10 cellular contexts compared by ENCODE assay signal in the genomic region with DNA sequence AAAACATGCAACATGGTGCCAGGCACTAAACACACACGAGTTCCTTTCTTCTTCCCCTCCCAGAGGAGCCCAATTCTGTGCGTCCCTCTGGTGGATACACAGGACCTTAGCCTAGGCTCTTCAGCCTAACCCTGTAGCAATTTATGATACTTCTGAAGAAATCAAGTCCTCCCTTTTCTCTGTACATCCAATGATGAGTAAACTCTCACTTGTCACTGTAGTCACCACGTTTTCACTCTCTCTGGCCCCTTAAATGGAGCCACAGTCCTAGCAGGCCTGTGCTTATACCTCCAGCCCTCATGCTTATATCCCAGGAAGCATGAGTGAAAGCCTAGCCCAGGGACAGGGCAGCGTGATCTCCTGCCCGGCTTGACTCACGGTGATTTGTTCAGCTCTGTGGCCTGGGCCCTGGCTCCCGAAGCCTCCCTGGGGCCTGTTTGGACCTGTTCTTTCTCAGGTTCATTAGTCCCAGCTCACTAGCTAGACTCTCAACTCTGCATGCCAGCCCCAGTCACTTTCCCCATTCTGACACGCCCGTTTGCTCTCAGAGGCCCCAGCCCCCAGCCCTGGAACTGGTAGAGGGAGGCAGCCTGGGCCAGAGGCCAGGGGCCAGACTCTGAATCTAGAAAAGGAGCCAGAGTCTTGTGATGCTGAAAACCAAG. TPM values are rescaled to one million over a fixed set of nuclear protein-coding genes. Genes with fewer than 3 reads are reported as not detected.
A peak's percentile ranks its signal among the peaks of the same experiment; 100 is the strongest.
DNase-seq lines count a peak whose midpoint lies in the region; ATAC-seq, FAIRE-seq and TF ChIP-seq lines count a peak whose summit lies in the region.
"Had no signal": no experiment of that assay in that cellular context is flagged by ENCODE, and none has a peak within 500 bp of the region (broad histone marks: within the 10 kb centered on the region; RNA-seq: fewer than 3 reads in every experiment).

No MANE protein-coding gene starts in this region.

- TF ChIP-seq POLR2A in spleen (IDR thresholded peaks at IDR 0.05): no peak

- intact Hi-C loops in spleen (cut with DNase I; ENCODE audit: low total_unique reads): no loop called here

- no peaks in the 10 kb centered on the region for H3K79me2 ChIP-seq in hepatocyte

- H2AFZ ChIP-seq in hepatocyte: peak overlapping the region; percentile 2

- H3K27me3 ChIP-seq in hepatocyte: no peaks in the 10 kb centered on the region
- H3K27me3 ChIP-seq in spleen (replicated peaks in 1 of 7): no peaks in the 10 kb centered on the region

- 64% methylated on average over 9 of the region's 9 CpGs for WGBS in hepatocyte (ENCODE audit: low lambda C conversion rate, missing lambda C conversion rate)
- WGBS in spleen, 5 donors: 84 to 95% (median 87%) methylated on average over 9 of the region's 9 CpGs

- FAIRE-seq in RCC 7860 (lab: Jason Lieb, UNC): peak; percentile 59

- no peaks in the 10 kb centered on the region for H4K20me1 ChIP-seq in hepatocyte (ENCODE audit: insufficient read depth, poor library complexity, severe bottlenecking)

- TF ChIP-seq CTCF in hepatocyte (IDR thresholded peaks at IDR 0.05; ENCODE audit: poor library complexity) (no peak), spleen (IDR thresholded peaks at IDR 0.05 in 8 of 11, conservative IDR thresholded peaks at IDR 0.05 in 3 of 11) (no peak)

- DNase-seq in HPDE6-E6E7 (ENCODE audit: extremely low spot score): peak; percentile 95
- peak; percentile 67 for DNase-seq in RCC 7860 (ENCODE audit: low spot score)
- peak; percentile 60 for DNase-seq in hepatocyte (ENCODE audit: low spot score)
- DNase-seq in spleen: peak; percentile 61
- DNase-seq in activated CD4-positive, alpha-beta T cell treated with anti-CD3 and anti-CD28 coated beads for 1 hour: no peak
- DNase-seq in GDM1 (lab: John Stamatoyannopoulos, UW): no peak
- DNase-seq: activated CD4-positive, alpha-beta T cell treated with anti-CD3 and anti-CD28 coated beads, Interleukin-2, amount 50 U/mL, for 4 hours; mesendoderm had no signal

- no peak overlapping the region for H3K4me2 ChIP-seq in hepatocyte

- H3K36me3 ChIP-seq in hepatocyte (replicated peaks; ENCODE audit: insufficient read depth, low read depth): no peaks in the 10 kb centered on the region
- no peaks in the 10 kb centered on the region for H3K36me3 ChIP-seq in spleen

- H3K9me2 ChIP-seq in hepatocyte (replicated peaks; ENCODE audit: insufficient read depth): no peaks in the 10 kb centered on the region

- H3K9me3 ChIP-seq in hepatocyte (ENCODE audit: low read depth) (no peaks in the 10 kb centered on the region), spleen (no peaks in the 10 kb centered on the region)

- H3K4me1 ChIP-seq in hepatocyte (ENCODE audit: insufficient read depth) (peaks cover 36% of the 10 kb centered on the region), spleen (peaks cover 0 to 37% (median 20%) of the 10 kb centered on the region in 6 donors)

- H3K27ac ChIP-seq in hepatocyte (peak overlapping the region; percentile 86), spleen (peak overlapping the region in 3 of 8 donors; percentile 50 to 71 (median 62))

- H3K4me3 ChIP-seq in hepatocyte (no peak overlapping the region), spleen (no peak overlapping the region)

- ATAC-seq in GM18867 (IDR thresholded peaks at IDR 0.05; ENCODE audit: unreplicated experiment): no peak
- ATAC-seq in GM19035 (IDR thresholded peaks at IDR 0.05; ENCODE audit: unreplicated experiment): no peak

RNA-seq across cellular contexts. Expression of a gene that starts 24.1 kb away (rescaled TPM):
- total RNA-seq in hepatocyte (41.8 and 54.2 TPM in 2 replicates), spleen (10 to 100 TPM; 31.5 to 77.7 (median 56.2) TPM)
- polyA plus RNA-seq in hepatocyte (37.1 and 42.7 TPM in 2 replicates), spleen (10 to 100 TPM in 2 of 3 donors, 1 to 10 TPM in 1; 4.5 to 17.1 (median 12.3) TPM)

Comparison
In these comparisons a context has a peak if more than half of its experiments do, and no peak if none do; other contexts are left out.
1. DNase-seq: peak in HPDE6-E6E7 (single experiment), RCC 7860 (single experiment), hepatocyte (single experiment) and spleen (single experiment); none in activated CD4-positive, alpha-beta T cell treated with anti-CD3 and anti-CD28 coated beads for 1 hour (single experiment) and GDM1 (single experiment).